20 cellular contexts compared by ENCODE assay signal in genomic region chr17:8166731-8167130, GRCh38. TPM values are rescaled to one million over a fixed set of nuclear protein-coding genes. Genes with fewer than 3 reads are reported as not detected.
DNase-seq lines count a peak whose midpoint lies in the region; ATAC-seq and TF ChIP-seq lines count a peak whose summit lies in the region.
"Had no signal": no experiment of that assay in that cellular context is flagged by ENCODE, and none has a peak within 500 bp of the region (broad histone marks: within the 10 kb centered on the region; RNA-seq: fewer than 3 reads in every experiment).

No MANE protein-coding gene starts in this region.

- DNase-seq in RWPE2 (ENCODE audit: low spot score) (no peak), neuronal stem cell (ENCODE audit: low spot score) (no peak), COLO668 (lab: John Stamatoyannopoulos, UW; ENCODE audit: unreplicated experiment) (no peak)
- DNase-seq: activated CD4-positive, alpha-beta T cell treated with anti-CD3 and anti-CD28 coated beads for 48 hours; activated gamma-delta T cell; AML-193; anterior cingulate cortex; COR-L47; H9; NCI-H1436 treated with DMSO at 0.1 percent for 48 hours; NCI-H2171 treated with DMSO at 0.1 percent for 48 hours; NCI-H526 treated with DMSO at 0.1 percent for 48 hours; SHP77; thyroid gland had no signal

- H3K9me3 ChIP-seq in RWPE2 (ENCODE audit: severe bottlenecking) (no peaks in the 10 kb centered on the region), neuronal stem cell (replicated peaks in 1 of 2; ENCODE audit: control insufficient read depth in 2 of 2, insufficient read depth in 1 of 2, low read depth in 1 of 2, low read length in 2 of 2) (no peaks in the 10 kb centered on the region)
- H3K9me3 ChIP-seq: pancreas, right lobe of liver, thyroid gland had no signal

- H4K8ac ChIP-seq in neuronal stem cell (ENCODE audit: low read depth, low read length): no peak overlapping the region

- peak overlapping the region; percentile 67 for H3K14ac ChIP-seq in neuronal stem cell (ENCODE audit: low read length)

- H3K27ac ChIP-seq in RWPE2 (ENCODE audit: poor library complexity, severe bottlenecking): peak overlapping the region; percentile 1
- no peak overlapping the region for H3K27ac ChIP-seq in neuronal stem cell (replicated peaks; ENCODE audit: low read length)
- H3K27ac ChIP-seq: pancreas, right lobe of liver, thyroid gland had no signal

- no peak overlapping the region for H3K4me3 ChIP-seq in RWPE2 (ENCODE audit: severe bottlenecking)
- no peak overlapping the region for H3K4me3 ChIP-seq in neuronal stem cell (ENCODE audit: low read length in 2 of 2)
- H3K4me3 ChIP-seq: lung, pancreas, right lobe of liver, thyroid gland had no signal

- H2BK120ac ChIP-seq in neuronal stem cell (ENCODE audit: low read depth, low read length): no peak overlapping the region

- peaks cover 3% of the 10 kb centered on the region for H3K36me3 ChIP-seq in RWPE2 (ENCODE audit: low read depth)
- peaks cover under 1 to 5% of the 10 kb centered on the region in 2 donors for H3K36me3 ChIP-seq in neuronal stem cell (replicated peaks in 1 of 2; ENCODE audit: control insufficient read depth in 2 of 2, insufficient read depth in 2 of 2, low read length in 2 of 2)
- H3K36me3 ChIP-seq: pancreas, right lobe of liver, thyroid gland had no signal

- no CpG with 5 or more reads among the region's 6 CpGs for WGBS in neuronal stem cell (ENCODE audit: extremely low coverage in 2 of 2, insufficient read length in 2 of 2, insufficient replicate concordance in 1 of 2), 2 donors

- no peak for TF ChIP-seq CTCF in RWPE2 (IDR thresholded peaks at IDR 0.05; ENCODE audit: poor library complexity, severe bottlenecking)

- no peak overlapping the region for H3K9ac ChIP-seq in neuronal stem cell (ENCODE audit: low read depth, low read length, poor library complexity)

- no peak overlapping the region for H3K4ac ChIP-seq in neuronal stem cell (ENCODE audit: low read length)

- no peak for ATAC-seq in RWPE2 (ENCODE audit: low read depth)
- no peak for ATAC-seq in HG02852 (IDR thresholded peaks at IDR 0.05; ENCODE audit: unreplicated experiment)
- ATAC-seq: pancreas; right lobe of liver; stimulated activated memory B cell treated with anti-CD40 and anti-IgM and Interleukin-4, amounts not matched to agents 10 μg/mL and 1 μg/mL and 100 μg/mL, for 72 hours had no signal

- H2AK5ac ChIP-seq in neuronal stem cell (ENCODE audit: low read depth, low read length): peak overlapping the region; percentile 83

- H2BK5ac ChIP-seq in neuronal stem cell (ENCODE audit: low read length): no peak overlapping the region

- H3K23ac ChIP-seq in neuronal stem cell (ENCODE audit: low read depth, low read length, poor library complexity): no peak overlapping the region

- H3K79me1 ChIP-seq in neuronal stem cell (ENCODE audit: low read depth, low read length): peaks cover 7% of the 10 kb centered on the region

- no peak overlapping the region for H2BK15ac ChIP-seq in neuronal stem cell (ENCODE audit: low read length)

- peak overlapping the region; percentile 19 for H3K18ac ChIP-seq in neuronal stem cell (ENCODE audit: low read length)

- H4K91ac ChIP-seq in neuronal stem cell (ENCODE audit: low read depth, low read length, poor library complexity): no peak overlapping the region

- intact Hi-C loops in dendritic cell treated with granulocyte-macrophage colony-stimulating factor and Interleukin-4, amounts not matched to agents 40 ng/mL and 50 ng/mL, for 4 days (cut with micrococcal nuclease): no loop called here

- peaks cover 13% of the 10 kb centered on the region for H3K36me3 Mint-ChIP-seq in dendritic cell treated with granulocyte-macrophage colony-stimulating factor and Interleukin-4, amounts not matched to agents 40 ng/mL and 50 ng/mL, for 4 days (ENCODE audit: low read depth)

- H3K27ac Mint-ChIP-seq in dendritic cell treated with granulocyte-macrophage colony-stimulating factor and Interleukin-4, amounts not matched to agents 40 ng/mL and 50 ng/mL, for 4 days: peak overlapping the region; percentile 30
- H3K27ac Mint-ChIP-seq: stimulated activated memory B cell treated with anti-CD40 and anti-IgM and Interleukin-4, amounts not matched to agents 10 μg/mL and 1 μg/mL and 100 μg/mL, for 72 hours had no signal

- no peak overlapping the region for H3K4me2 ChIP-seq in neuronal stem cell (ENCODE audit: insufficient read depth, low read length, poor library complexity, severe bottlenecking)

- no peak overlapping the region for H2AFZ ChIP-seq in neuronal stem cell (ENCODE audit: low read length)

- H3K27me3 ChIP-seq in RWPE2 (ENCODE audit: insufficient read depth, poor library complexity, severe bottlenecking): no peaks in the 10 kb centered on the region
- no peaks in the 10 kb centered on the region for H3K27me3 ChIP-seq in neuronal stem cell (ENCODE audit: control insufficient read depth in 3 of 3, insufficient read depth in 3 of 3, low read depth in 1 of 3, low read length in 3 of 3)
- H3K27me3 ChIP-seq: pancreas, right lobe of liver, thyroid gland had no signal

- H3K4me1 Mint-ChIP-seq in dendritic cell treated with granulocyte-macrophage colony-stimulating factor and Interleukin-4, amounts not matched to agents 40 ng/mL and 50 ng/mL, for 4 days (ENCODE audit: low read depth): peaks cover 35% of the 10 kb centered on the region

- H3K4me1 ChIP-seq in RWPE2 (ENCODE audit: insufficient read depth, poor library complexity, severe bottlenecking) (peaks cover 13% of the 10 kb centered on the region), neuronal stem cell (ENCODE audit: control insufficient read depth in 2 of 2, insufficient read depth in 1 of 2, low read depth in 1 of 2, low read length in 2 of 2) (peaks cover 18 to 19% of the 10 kb centered on the region in 2 donors)

- H3K4me3 Mint-ChIP-seq in dendritic cell treated with granulocyte-macrophage colony-stimulating factor and Interleukin-4, amounts not matched to agents 40 ng/mL and 50 ng/mL, for 4 days: no peak overlapping the region
- H3K4me3 Mint-ChIP-seq: stimulated activated memory B cell treated with anti-CD40 and anti-IgM and Interleukin-4, amounts not matched to agents 10 μg/mL and 1 μg/mL and 100 μg/mL, for 72 hours had no signal

- no peaks in the 10 kb centered on the region for H3K9me3 Mint-ChIP-seq in dendritic cell treated with granulocyte-macrophage colony-stimulating factor and Interleukin-4, amounts not matched to agents 40 ng/mL and 50 ng/mL, for 4 days
- H3K9me3 Mint-ChIP-seq: H9; stimulated activated memory B cell treated with anti-CD40 and anti-IgM and Interleukin-4, amounts not matched to agents 10 μg/mL and 1 μg/mL and 100 μg/mL, for 72 hours had no signal

- H3K27me3 Mint-ChIP-seq in dendritic cell treated with granulocyte-macrophage colony-stimulating factor and Interleukin-4, amounts not matched to agents 40 ng/mL and 50 ng/mL, for 4 days: no peaks in the 10 kb centered on the region
- H3K27me3 Mint-ChIP-seq: stimulated activated memory B cell treated with anti-CD40 and anti-IgM and Interleukin-4, amounts not matched to agents 10 μg/mL and 1 μg/mL and 100 μg/mL, for 72 hours had no signal

- H2BK12ac ChIP-seq in neuronal stem cell (ENCODE audit: low read length): no peak overlapping the region

RNA-seq across cellular contexts. Expression of gene VAMP2, which starts 4.0 kb away (rescaled TPM):
- polyA plus RNA-seq in neuronal stem cell (2013, experiment 1 of 2): 47.3 TPM
- 45.3 TPM for polyA plus RNA-seq in neuronal stem cell (2013, experiment 2 of 2)

RNA-seq across cellular contexts. Expression of gene TMEM107, which starts 9.4 kb away (rescaled TPM):
- 14.8 TPM for polyA plus RNA-seq in neuronal stem cell (2013, experiment 1 of 2)
- 15.2 TPM for polyA plus RNA-seq in neuronal stem cell (2013, experiment 2 of 2)

RNA-seq across cellular contexts. Expression of gene PER1, which starts 14.5 kb away (rescaled TPM):
- polyA plus RNA-seq in neuronal stem cell (2013, experiment 1 of 2): 17.0 TPM
- 18.7 TPM for polyA plus RNA-seq in neuronal stem cell (2013, experiment 2 of 2)

RNA-seq across cellular contexts. Expression of gene BORCS6, which starts 23.2 kb away (rescaled TPM):
- polyA plus RNA-seq in neuronal stem cell (2013, experiment 1 of 2): 1.8 TPM
- polyA plus RNA-seq in neuronal stem cell (2013, experiment 2 of 2): 1.7 TPM

RNA-seq across cellular contexts. Expression of gene HES7, which starts 42.8 kb away (rescaled TPM):
- polyA plus RNA-seq in neuronal stem cell (2013, experiment 1 of 2): 5.8 TPM
- polyA plus RNA-seq in neuronal stem cell (2013, experiment 2 of 2): 4.2 TPM
